In the genomic region with DNA sequence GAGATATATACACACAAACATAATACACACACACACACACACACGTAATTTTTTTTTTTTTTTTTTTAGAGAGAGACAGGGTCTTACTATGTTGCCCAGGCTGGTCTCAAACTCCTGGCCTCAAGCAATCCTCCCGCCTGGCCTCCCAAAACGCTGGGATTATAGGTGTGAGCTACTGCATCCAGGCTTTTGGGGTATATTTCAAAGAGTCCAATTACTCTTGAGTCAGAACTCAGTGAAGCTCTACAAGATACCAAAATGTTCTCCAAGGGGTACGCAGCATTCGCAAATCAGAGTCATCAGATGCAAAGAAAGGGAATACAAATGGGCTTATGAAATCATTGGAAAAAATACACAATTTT, we compare ENCODE assay signal across 8 cellular contexts. TPM values are rescaled to one million over a fixed set of nuclear protein-coding genes. Genes with fewer than 3 reads are reported as not detected.
A peak's percentile ranks its signal among the peaks of the same experiment; 100 is the strongest.
DNase-seq lines count a peak whose midpoint lies in the region; ATAC-seq and TF ChIP-seq lines count a peak whose summit lies in the region.

No MANE protein-coding gene starts in this region.

- H3K4me3 Mint-ChIP-seq in endothelial cell (ENCODE audit: unreplicated experiment): no peak overlapping the region
- peak overlapping the region; percentile 55 for H3K4me3 Mint-ChIP-seq in stimulated activated effector memory CD8-positive, alpha-beta T cell treated with anti-CD3 and anti-CD28 coated beads, Interleukin-12 subunit alpha, Interleukin-12 subunit beta, amount 100 ng/mL, for 72 hours

- TF ChIP-seq RAD21 in IMR-90 (IDR thresholded peaks at IDR 0.05; ENCODE audit: low read length): no peak

- peak overlapping the region; percentile 93 for H3K18ac ChIP-seq in IMR-90 (ENCODE audit: low read depth, low read length)

- H2BK20ac ChIP-seq in IMR-90 (ENCODE audit: low read depth, low read length): peak overlapping the region; percentile 99

- dilution Hi-C loops in IMR-90 (cut with HindIII; ENCODE audit: low sequenced_read_pairs, unreplicated experiment): no loop called here

- peaks cover 13% of the 10 kb centered on the region for H3K9me1 ChIP-seq in IMR-90 (ENCODE audit: insufficient read depth, low read length)

- H3K36me3 ChIP-seq in IMR-90 (ENCODE audit: control insufficient read depth, insufficient read depth, low read length): no peaks in the 10 kb centered on the region

- peak overlapping the region; percentile 39 to 82 for H4K8ac ChIP-seq in IMR-90 (ENCODE audit: low read depth in 2 of 2, low read length in 2 of 2)

- H2BK120ac ChIP-seq in IMR-90 (ENCODE audit: low read depth, low read length): peak overlapping the region; percentile 99

- no peak overlapping the region for H2AFZ ChIP-seq in IMR-90 (replicated peaks; ENCODE audit: low read length, poor library complexity)

- peak overlapping the region; percentile 7; the same call in 1 of the 2 replicates for H3K4me2 ChIP-seq in IMR-90 (ENCODE audit: low read depth, low read length)

- in situ Hi-C loops in IMR-90 (cut with MboI; ENCODE audit: low sequenced_read_pairs): no loop called here

- peak overlapping the region; percentile 84 for H3K23ac ChIP-seq in IMR-90 (ENCODE audit: low read depth, low read length)

- H4K20me1 ChIP-seq in IMR-90 (ENCODE audit: insufficient read depth, low read length): no peaks in the 10 kb centered on the region

- peak overlapping the region; percentile 97 for H3K4ac ChIP-seq in IMR-90 (ENCODE audit: low read depth, low read length)

- WGBS in IMR-90 (ENCODE audit: extremely low coverage in 2 of 2, insufficient read length in 1 of 2), 2 experiments: no CpG with 5 or more reads among the region's 5 CpGs

- intact Hi-C loops in IMR-90 (cut with micrococcal nuclease): loop anchor here (1.0 to 5.0 kb wide), 2 partner anchors 23 to 100 kb away; no protein-coding TSS in a partner anchor

- peak overlapping the region; percentile 98 for H4K91ac ChIP-seq in IMR-90 (ENCODE audit: insufficient read depth, low read depth, low read length)

- H2BK15ac ChIP-seq in IMR-90 (ENCODE audit: low read depth, low read length): peak overlapping the region; percentile 62; the same call in 1 of the 3 replicates

- POLR2A ChIA-PET in IMR-90 (lab: Charles Lee; ENCODE audit: unreplicated experiment): interaction anchor here (0.5 to 1.3 kb wide), 3 partner anchors 54 to 333 kb away, joined by 3 to 7 read pairs (median 3); a partner anchor contains a TSS

- H3K27ac ChIP-seq in IMR-90 (ENCODE audit: insufficient read depth, low read length): peak overlapping the region; percentile 100

- no peaks in the 10 kb centered on the region for H3K9me3 Mint-ChIP-seq in endothelial cell (ENCODE audit: unreplicated experiment)
- H3K9me3 Mint-ChIP-seq in stimulated activated effector memory CD8-positive, alpha-beta T cell treated with anti-CD3 and anti-CD28 coated beads, Interleukin-12 subunit alpha, Interleukin-12 subunit beta, amount 100 ng/mL, for 72 hours: no peaks in the 10 kb centered on the region

- peaks cover 18% of the 10 kb centered on the region for H3K4me1 ChIP-seq in IMR-90 (ENCODE audit: control insufficient read depth, insufficient read depth, low read length)

- no peak for DNase-seq in IMR-90
- DNase-seq in endothelial cell (ENCODE audit: low spot score): no peak
- DNase-seq in stimulated activated effector memory CD8-positive, alpha-beta T cell treated with anti-CD3 and anti-CD28 coated beads, Interleukin-12 subunit alpha, Interleukin-12 subunit beta, amount 100 ng/mL, for 72 hours (ENCODE audit: low spot score in 2 of 2): no peak
- no peak for DNase-seq in amygdala (lab: John Stamatoyannopoulos, UW)
- DNase-seq in NCI-H748 treated with DMSO at 0.1 percent for 48 hours (lab: John Stamatoyannopoulos, UW): no peak
- no peak for DNase-seq in occipital lobe (lab: John Stamatoyannopoulos, UW)

- H4K5ac ChIP-seq in IMR-90 (ENCODE audit: low read depth, low read length): peak overlapping the region; percentile 37

- no peak for TF ChIP-seq POLR2A in IMR-90 (IDR thresholded peaks at IDR 0.05; ENCODE audit: low read depth, low read length)

- no peaks in the 10 kb centered on the region for H3K27me3 Mint-ChIP-seq in endothelial cell (ENCODE audit: unreplicated experiment)

- TF ChIP-seq CTCF in IMR-90 (conservative IDR thresholded peaks at IDR 0.05; ENCODE audit: low read depth, low read length) (no peak), endothelial cell (IDR thresholded peaks at IDR 0.05; ENCODE audit: unreplicated experiment) (no peak)

- H3K4me1 Mint-ChIP-seq in endothelial cell (ENCODE audit: unreplicated experiment): peaks cover 44% of the 10 kb centered on the region
- H3K4me1 Mint-ChIP-seq in stimulated activated effector memory CD8-positive, alpha-beta T cell treated with anti-CD3 and anti-CD28 coated beads, Interleukin-12 subunit alpha, Interleukin-12 subunit beta, amount 100 ng/mL, for 72 hours: peaks cover 60% of the 10 kb centered on the region

- H3K79me1 ChIP-seq in IMR-90 (ENCODE audit: low read depth in 1 of 2, low read length in 2 of 2): peaks cover 8 to 26% of the 10 kb centered on the region in 2 experiments; a peak in 2 of 4 replicates

- no peak overlapping the region for H3K4me3 ChIP-seq in IMR-90 (ENCODE audit: insufficient read depth, low read depth, low read length)

- H3K27ac Mint-ChIP-seq in endothelial cell (ENCODE audit: unreplicated experiment): peak overlapping the region; percentile 95
- peak overlapping the region; percentile 91 for H3K27ac Mint-ChIP-seq in stimulated activated effector memory CD8-positive, alpha-beta T cell treated with anti-CD3 and anti-CD28 coated beads, Interleukin-12 subunit alpha, Interleukin-12 subunit beta, amount 100 ng/mL, for 72 hours

- no peaks in the 10 kb centered on the region for H3K9me3 ChIP-seq in IMR-90 (ENCODE audit: control insufficient read depth, insufficient read depth, low read length)

- H3K9ac ChIP-seq in IMR-90 (ENCODE audit: low read depth, low read length): peak overlapping the region; percentile 17; the same call in 1 of the 2 replicates

- H3K27me3 ChIP-seq in IMR-90 (ENCODE audit: control insufficient read depth, insufficient read depth, low read length): no peaks in the 10 kb centered on the region

- ATAC-seq in GM21360 (IDR thresholded peaks at IDR 0.05; ENCODE audit: unreplicated experiment): peak; percentile 8
- peak; percentile 31; the same call in 1 of the 2 replicates for ATAC-seq in IMR-90 (ENCODE audit: low read depth)
- peak; percentile 12 for ATAC-seq in stimulated activated effector memory CD8-positive, alpha-beta T cell treated with anti-CD3 and anti-CD28 coated beads, Interleukin-12 subunit alpha, Interleukin-12 subunit beta, amount 100 ng/mL, for 72 hours
- no peak for ATAC-seq in HG02678 (IDR thresholded peaks at IDR 0.05; ENCODE audit: unreplicated experiment)

- CTCF ChIA-PET in IMR-90 (lab: Yijun Ruan, JAX): no interaction called here

- peak overlapping the region; percentile 92 for H3K14ac ChIP-seq in IMR-90 (replicated peaks; ENCODE audit: low read depth, low read length)

- no peaks in the 10 kb centered on the region for H3K36me3 Mint-ChIP-seq in endothelial cell (ENCODE audit: low read depth, unreplicated experiment)
- H3K36me3 Mint-ChIP-seq in stimulated activated effector memory CD8-positive, alpha-beta T cell treated with anti-CD3 and anti-CD28 coated beads, Interleukin-12 subunit alpha, Interleukin-12 subunit beta, amount 100 ng/mL, for 72 hours: no peaks in the 10 kb centered on the region

- H2BK5ac ChIP-seq in IMR-90 (ENCODE audit: low read depth, low read length, poor library complexity, severe bottlenecking): peak overlapping the region; percentile 88

- H2AK5ac ChIP-seq in IMR-90 (ENCODE audit: low read depth, low read length): peak overlapping the region; percentile 99

- peak overlapping the region; percentile 82 for H3K56ac ChIP-seq in IMR-90 (ENCODE audit: extremely low read depth, insufficient read depth, low read length)

- BruUV-seq in IMR-90 (replicated peaks; lab: Mats Ljungman, UMichigan): no TSS peak

- H2AK9ac ChIP-seq in IMR-90 (replicated peaks; ENCODE audit: low read depth, low read length, poor library complexity): no peak overlapping the region

TF ChIP-seq in IMR-90, 13 proteins besides CTCF, POLR2A, EP300 and RAD21:
- TF ChIP-seq RFX5 (IDR thresholded peaks at IDR 0.05; ENCODE audit: low read depth, low read length): no peak
- TF ChIP-seq CEBPB (IDR thresholded peaks at IDR 0.05; ENCODE audit: low read depth, low read length): no peak
- TF ChIP-seq, protein P1, sequence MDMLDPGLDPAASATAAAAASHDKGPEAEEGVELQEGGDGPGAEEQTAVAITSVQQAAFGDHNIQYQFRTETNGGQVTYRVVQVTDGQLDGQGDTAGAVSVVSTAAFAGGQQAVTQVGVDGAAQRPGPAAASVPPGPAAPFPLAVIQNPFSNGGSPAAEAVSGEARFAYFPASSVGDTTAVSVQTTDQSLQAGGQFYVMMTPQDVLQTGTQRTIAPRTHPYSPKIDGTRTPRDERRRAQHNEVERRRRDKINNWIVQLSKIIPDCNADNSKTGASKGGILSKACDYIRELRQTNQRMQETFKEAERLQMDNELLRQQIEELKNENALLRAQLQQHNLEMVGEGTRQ (IDR thresholded peaks at IDR 0.05; ENCODE audit: low read depth, low read length): no peak

RNA-seq across cellular contexts. Expression of a gene that starts 54.0 kb away (rescaled TPM):
- total RNA-seq in IMR-90 (2012; rRNA removed) (27.8 and 47.8 TPM in 2 replicates), endothelial cell (ENCODE audit: unreplicated experiment) (50.3 TPM), occipital lobe (24.8 TPM)
- 28.9 and 32.4 TPM in 2 replicates for polyA plus RNA-seq in IMR-90 (2012; rRNA removed)
- 38.1 and 58.3 TPM in 2 replicates for polyA plus RNA-seq in IMR-90 (2012; cell fraction: cytosol; rRNA removed)
- polyA plus RNA-seq in IMR-90 (2012; cell fraction: nucleus; rRNA removed; ENCODE audit: low replicate concordance): 63.4 and 81.1 TPM in 2 replicates
